ENCODE assay signal across 20 cellular contexts in genomic region chr4:8771666-8772065, GRCh38.
DNase-seq lines count a peak whose midpoint lies in the region; ATAC-seq and TF ChIP-seq lines count a peak whose summit lies in the region.
"Had no signal": no experiment of that assay in that cellular context is flagged by ENCODE, and none has a peak within 500 bp of the region (broad histone marks: within the 10 kb centered on the region; RNA-seq: fewer than 3 reads in every experiment).

No MANE protein-coding gene starts in this region.

- POLR2A ChIA-PET in activated CD4-positive, alpha-beta memory T cell treated with anti-CD3 and anti-CD28 coated beads for 36 hours (lab: Charles Lee), result no interaction called here

- H3K4me1 Mint-ChIP-seq in natural killer cell treated with Interleukin-12 subunit alpha and Interleukin-12 subunit beta and Interleukin-15 and Interleukin-18, amount 100 ng/mL, for 72 hours (ENCODE audit: low read depth in 2 of 2), result no peaks in the 10 kb centered on the region
- H3K4me1 Mint-ChIP-seq in natural killer cell, result no peaks in the 10 kb centered on the region
- H3K4me1 Mint-ChIP-seq in activated CD4-positive, alpha-beta memory T cell treated with anti-CD3 and anti-CD28 coated beads for 36 hours (ENCODE audit: low read depth), result no peaks in the 10 kb centered on the region

- CTCF ChIA-PET in activated CD4-positive, alpha-beta memory T cell treated with anti-CD3 and anti-CD28 coated beads for 36 hours (lab: Charles Lee), result no interaction called here

- H3K27ac ChIP-seq in caudate nucleus (ENCODE audit: low read depth, low read length), result no peak overlapping the region
- H3K27ac ChIP-seq: A549, BLaER1 had no signal

- H3K4me3 ChIP-seq in mucosa of descending colon (no peak overlapping the region), MG63 (no peak overlapping the region)
- H3K4me3 ChIP-seq: A549, BLaER1 had no signal

- TF ChIP-seq CTCF in natural killer cell (IDR thresholded peaks at IDR 0.05) (no peak), mucosa of descending colon (IDR thresholded peaks at IDR 0.05) (no peak)

- no peak for ATAC-seq in natural killer cell treated with Interleukin-12 subunit alpha and Interleukin-12 subunit beta and Interleukin-15 and Interleukin-18, amount 100 ng/mL, for 72 hours
- no peak for ATAC-seq in natural killer cell
- ATAC-seq in mucosa of descending colon, result no peak
- ATAC-seq in HG03469 (IDR thresholded peaks at IDR 0.05; ENCODE audit: unreplicated experiment), result no peak
- ATAC-seq: HepG2 had no signal

- H3K27me3 Mint-ChIP-seq in natural killer cell treated with Interleukin-12 subunit alpha and Interleukin-12 subunit beta and Interleukin-15 and Interleukin-18, amount 100 ng/mL, for 72 hours, result no peaks in the 10 kb centered on the region
- H3K27me3 Mint-ChIP-seq in natural killer cell (ENCODE audit: low read depth in 2 of 2), result no peaks in the 10 kb centered on the region
- no peaks in the 10 kb centered on the region for H3K27me3 Mint-ChIP-seq in activated CD4-positive, alpha-beta memory T cell treated with anti-CD3 and anti-CD28 coated beads for 36 hours
- H3K27me3 Mint-ChIP-seq: CD4-positive, alpha-beta memory T cell had no signal

- H3K9me3 ChIP-seq in mucosa of descending colon (no peaks in the 10 kb centered on the region), MG63 (no peaks in the 10 kb centered on the region)
- H3K9me3 ChIP-seq: A549, BLaER1 had no signal

- H3K36me3 ChIP-seq in mucosa of descending colon (ENCODE audit: low read depth), result no peaks in the 10 kb centered on the region
- H3K36me3 ChIP-seq in MG63, result no peaks in the 10 kb centered on the region
- H3K36me3 ChIP-seq: BLaER1 had no signal

- H3K36me3 Mint-ChIP-seq in natural killer cell treated with Interleukin-12 subunit alpha and Interleukin-12 subunit beta and Interleukin-15 and Interleukin-18, amount 100 ng/mL, for 72 hours, result no peaks in the 10 kb centered on the region
- no peaks in the 10 kb centered on the region for H3K36me3 Mint-ChIP-seq in natural killer cell
- no peaks in the 10 kb centered on the region for H3K36me3 Mint-ChIP-seq in activated CD4-positive, alpha-beta memory T cell treated with anti-CD3 and anti-CD28 coated beads for 36 hours
- H3K36me3 Mint-ChIP-seq: CD4-positive, alpha-beta memory T cell had no signal

- intact Hi-C loops in natural killer cell (cut with micrococcal nuclease) (no loop called here), cardiac septum (cut with DNase I) (no loop called here), mucosa of descending colon (cut with DNase I, micrococcal nuclease) (no loop called here)
- intact Hi-C loops in activated CD4-positive, alpha-beta memory T cell treated with anti-CD3 and anti-CD28 coated beads for 36 hours (cut with micrococcal nuclease), result no loop called here

- no peaks in the 10 kb centered on the region for H3K4me1 ChIP-seq in mucosa of descending colon (ENCODE audit: low read depth)
- H3K4me1 ChIP-seq: A549, BLaER1 had no signal

- no peak overlapping the region for H3K4me3 Mint-ChIP-seq in natural killer cell treated with Interleukin-12 subunit alpha and Interleukin-12 subunit beta and Interleukin-15 and Interleukin-18, amount 100 ng/mL, for 72 hours
- H3K4me3 Mint-ChIP-seq in natural killer cell, result no peak overlapping the region
- H3K4me3 Mint-ChIP-seq in activated CD4-positive, alpha-beta memory T cell treated with anti-CD3 and anti-CD28 coated beads for 36 hours, result no peak overlapping the region
- H3K4me3 Mint-ChIP-seq: CD4-positive, alpha-beta memory T cell had no signal

- H3K27me3 ChIP-seq in MG63, result no peaks in the 10 kb centered on the region
- H3K27me3 ChIP-seq: BLaER1 had no signal

- no peaks in the 10 kb centered on the region for H3K9me3 Mint-ChIP-seq in natural killer cell treated with Interleukin-12 subunit alpha and Interleukin-12 subunit beta and Interleukin-15 and Interleukin-18, amount 100 ng/mL, for 72 hours
- no peaks in the 10 kb centered on the region for H3K9me3 Mint-ChIP-seq in natural killer cell
- no peaks in the 10 kb centered on the region for H3K9me3 Mint-ChIP-seq in activated CD4-positive, alpha-beta memory T cell treated with anti-CD3 and anti-CD28 coated beads for 36 hours

- no peak overlapping the region for H3K27ac Mint-ChIP-seq in natural killer cell treated with Interleukin-12 subunit alpha and Interleukin-12 subunit beta and Interleukin-15 and Interleukin-18, amount 100 ng/mL, for 72 hours
- no peak overlapping the region for H3K27ac Mint-ChIP-seq in natural killer cell
- H3K27ac Mint-ChIP-seq in activated CD4-positive, alpha-beta memory T cell treated with anti-CD3 and anti-CD28 coated beads for 36 hours, result no peak overlapping the region
- H3K27ac Mint-ChIP-seq: CD4-positive, alpha-beta memory T cell had no signal

- peak; percentile 12 for DNase-seq in natural killer cell treated with Interleukin-12 subunit alpha and Interleukin-12 subunit beta and Interleukin-15 and Interleukin-18, amount 100 ng/mL, for 72 hours (ENCODE audit: low spot score)
- DNase-seq in natural killer cell (no peak), cardiac septum (ENCODE audit: low spot score) (peak; percentile 59), mucosa of descending colon (peak in 2 of 3 donors; percentile 8 to 9), MG63 (no peak), caudate nucleus (lab: John Stamatoyannopoulos, UW) (no peak)
- DNase-seq in activated CD4-positive, alpha-beta memory T cell treated with anti-CD3 and anti-CD28 coated beads for 36 hours, result no peak
- DNase-seq: CD4-positive, alpha-beta memory T cell; DMS79; GOT3; KBM-7; MV-4-11; NCI-H1417 treated with DMSO at 0.1 percent for 48 hours; NCI-H187 treated with DMSO at 0.1 percent for 48 hours; NCI-H2227 treated with DMSO at 0.1 percent for 48 hours; NCI-H510A treated with DMSO at 0.1 percent for 48 hours had no signal

Comparison
In these comparisons a context has a peak if more than half of its experiments do, and no peak if none do; other contexts are left out.
1. DNase-seq: peak in natural killer cell treated with Interleukin-12 subunit alpha and Interleukin-12 subunit beta and Interleukin-15 and Interleukin-18, amount 100 ng/mL, for 72 hours (single experiment), cardiac septum (single experiment) and mucosa of descending colon (2 of 3); none in natural killer cell (single experiment), MG63 (single experiment), activated CD4-positive, alpha-beta memory T cell treated with anti-CD3 and anti-CD28 coated beads for 36 hours (single experiment) and caudate nucleus (0 of 61).